1 cellular context compared by ENCODE assay signal in genomic region chr2:127475788-127476187, GRCh38.
TF ChIP-seq lines count a peak whose summit lies in the region.

No MANE protein-coding gene starts in this region.

TF ChIP-seq in endothelial cell of umbilical vein, 7 proteins besides CTCF, POLR2A, EP300 and RAD21:
- TF ChIP-seq MYC (IDR thresholded peaks at IDR 0.05; ENCODE audit: low read depth, low read length) (no peak), POLR2AphosphoS5 (IDR thresholded peaks at IDR 0.05; ENCODE audit: insufficient read depth, low read depth, low read length) (no peak), FOS (IDR thresholded peaks at IDR 0.05; ENCODE audit: borderline replicate concordance, insufficient read depth, low read length) (no peak), GATA2 (IDR thresholded peaks at IDR 0.05; ENCODE audit: insufficient read depth, insufficient read length, low read depth, low read length) (no peak), MAX (IDR thresholded peaks at IDR 0.05; ENCODE audit: insufficient read depth, insufficient read length) (no peak), EZH2 (IDR thresholded peaks at IDR 0.05; ENCODE audit: borderline replicate concordance, low read depth, low read length, severe bottlenecking) (no peak), JUN (IDR thresholded peaks at IDR 0.05; ENCODE audit: borderline replicate concordance, insufficient read depth, insufficient read length, low read depth) (no peak)
